In genomic region chr1:155933591-155934096, GRCh38 we compare ENCODE assay signal across 8 cellular contexts. TPM values are rescaled to one million over a fixed set of nuclear protein-coding genes. Genes with fewer than 3 reads are reported as not detected.
A peak's percentile ranks its signal among the peaks of the same experiment; 100 is the strongest.
DNase-seq lines count a peak whose midpoint lies in the region; TF ChIP-seq lines count a peak whose summit lies in the region.

No MANE protein-coding gene starts in this region.

- CTCF ChIA-PET in CD8-positive, alpha-beta memory T cell (lab: Charles Lee): interaction anchor here (0.6 to 2.4 kb wide), 8 partner anchors 11 to 395 kb away, joined by 3 to 19 read pairs (median 5); no protein-coding TSS in a partner anchor

- H4K20me1 ChIP-seq in osteoblast (ENCODE audit: insufficient read depth, low read length): peaks cover 24% of the 10 kb centered on the region

- peak in 1 of 5 donors; percentile 15 for DNase-seq in CD8-positive, alpha-beta memory T cell
- DNase-seq in LNCaP clone FGC (ENCODE audit: low read depth) (no peak), epithelial cell of esophagus (ENCODE audit: low read depth) (no peak), osteoblast (ENCODE audit: insufficient read length, low spot score, missing footprints) (peak; percentile 74), germinal center (ENCODE audit: low spot score) (no peak), CD14-positive monocyte (ENCODE audit: low spot score) (no peak), GM03348 (ENCODE audit: low spot score) (no peak)
- no peak for DNase-seq in activated CD4-positive, alpha-beta T cell treated with anti-CD3 and anti-CD28 coated beads, Interleukin-2, amount 50 U/mL, for 4 hours

- H3K27me3 Mint-ChIP-seq in CD8-positive, alpha-beta memory T cell: no peaks in the 10 kb centered on the region
- peaks cover 0 to 2% (median 0%) of the 10 kb centered on the region in 3 donors for H3K27me3 Mint-ChIP-seq in CD14-positive monocyte (ENCODE audit: low read depth in 3 of 3)

- H3K9me3 ChIP-seq in CD8-positive, alpha-beta memory T cell (ENCODE audit: low read length): no peaks in the 10 kb centered on the region
- no peaks in the 10 kb centered on the region for H3K9me3 ChIP-seq in osteoblast (ENCODE audit: low read depth, low read length)

- peaks cover 42% of the 10 kb centered on the region for H3K4me1 ChIP-seq in CD8-positive, alpha-beta memory T cell (ENCODE audit: insufficient read depth, low read length)
- peaks cover 32% of the 10 kb centered on the region for H3K4me1 ChIP-seq in osteoblast (ENCODE audit: insufficient read depth, low read length)

- H3K27me3 ChIP-seq in CD8-positive, alpha-beta memory T cell (ENCODE audit: insufficient read depth, low read length, poor library complexity, severe bottlenecking): no peaks in the 10 kb centered on the region
- no peaks in the 10 kb centered on the region for H3K27me3 ChIP-seq in osteoblast (ENCODE audit: insufficient read depth, low read length)

- peaks cover 14 to 35% (median 15%) of the 10 kb centered on the region in 3 donors for H3K4me1 Mint-ChIP-seq in CD8-positive, alpha-beta memory T cell
- H3K4me1 Mint-ChIP-seq in CD14-positive monocyte: peaks cover 25% of the 10 kb centered on the region

- peak overlapping the region; percentile 97 for H3K27ac ChIP-seq in CD8-positive, alpha-beta memory T cell (ENCODE audit: low read depth, low read length)
- H3K27ac ChIP-seq in osteoblast (ENCODE audit: low read depth, low read length): peak overlapping the region; percentile 98

- peak overlapping the region; percentile 90 for H2AFZ ChIP-seq in osteoblast (ENCODE audit: low read length)

- H3K36me3 Mint-ChIP-seq in CD8-positive, alpha-beta memory T cell: peaks cover 0 to 35% (median 5%) of the 10 kb centered on the region in 3 donors
- H3K36me3 Mint-ChIP-seq in CD14-positive monocyte: peaks cover 33 to 43% of the 10 kb centered on the region in 2 donors

- POLR2A ChIA-PET in CD8-positive, alpha-beta memory T cell (lab: Charles Lee): interaction anchor here (0.6 to 2.5 kb wide), 6 partner anchors 13 to 349 kb away, joined by 3 to 26 read pairs (median 6); partner anchors contain the start of genes ARHGEF2 and SMG5

- H3K4me3 ChIP-seq in CD8-positive, alpha-beta memory T cell (ENCODE audit: low read length): peak overlapping the region; percentile 96
- peak overlapping the region; percentile 90 for H3K4me3 ChIP-seq in LNCaP clone FGC (ENCODE audit: low read depth, low read length)
- peak overlapping the region; percentile 99 for H3K4me3 ChIP-seq in epithelial cell of esophagus (ENCODE audit: low read length)
- peak overlapping the region; percentile 99 for H3K4me3 ChIP-seq in osteoblast (ENCODE audit: insufficient read depth, low read length)

- peak overlapping the region in 1 of 8 donors; percentile 61 for H3K27ac Mint-ChIP-seq in CD8-positive, alpha-beta memory T cell
- H3K27ac Mint-ChIP-seq in CD14-positive monocyte: no peak overlapping the region

- peaks cover 52% of the 10 kb centered on the region for H3K79me2 ChIP-seq in osteoblast (ENCODE audit: insufficient read depth, low read length)

- no peak for TF ChIP-seq CTCF in LNCaP clone FGC (IDR thresholded peaks at IDR 0.05; ENCODE audit: control insufficient read depth, extremely low read depth, insufficient read depth)
- TF ChIP-seq CTCF in epithelial cell of esophagus (IDR thresholded peaks at IDR 0.05; ENCODE audit: insufficient read depth, low read depth, low read length, missing control alignments): no peak
- no peak for TF ChIP-seq CTCF in osteoblast (IDR thresholded peaks at IDR 0.05; ENCODE audit: extremely low read depth, low read depth, low read length)
- no peak for TF ChIP-seq CTCF in CD14-positive monocyte (IDR thresholded peaks at IDR 0.05)

- no peak overlapping the region for H3K4me3 Mint-ChIP-seq in CD8-positive, alpha-beta memory T cell
- no peak overlapping the region for H3K4me3 Mint-ChIP-seq in CD14-positive monocyte

- peaks cover 36% of the 10 kb centered on the region for H3K36me3 ChIP-seq in CD8-positive, alpha-beta memory T cell (ENCODE audit: insufficient read depth, low read length)
- H3K36me3 ChIP-seq in osteoblast (ENCODE audit: insufficient read depth, low read length): peaks cover 43% of the 10 kb centered on the region

- intact Hi-C loops in CD14-positive monocyte (cut with micrococcal nuclease): loop anchor here (1.0 to 5.0 kb wide), 4 partner anchors 22 to 134 kb away; partner anchors contain the start of genes LAMTOR2 (in 2 of the 2), RIT1 (in 1 of the 2) and UBQLN4 (in 1 of the 2)

- peak overlapping the region; percentile 83 for H3K4me2 ChIP-seq in osteoblast (ENCODE audit: insufficient read depth, low read length)

- no peaks in the 10 kb centered on the region for H3K9me3 Mint-ChIP-seq in CD8-positive, alpha-beta memory T cell
- no peaks in the 10 kb centered on the region for H3K9me3 Mint-ChIP-seq in CD14-positive monocyte

RNA-seq across cellular contexts. Expression of gene KHDC4, which starts 0.6 kb away (rescaled TPM):
- total RNA-seq in CD8-positive, alpha-beta memory T cell: 10 to 100 TPM; 58.8 to 61.2 TPM
- 8.2 TPM for polyA plus RNA-seq in CD8-positive, alpha-beta memory T cell
- 32.7 and 37.3 TPM in 2 replicates for total RNA-seq in osteoblast
- polyA plus RNA-seq in CD14-positive monocyte: 1 to 10 TPM; 3.4 to 3.5 TPM

RNA-seq across cellular contexts. Expression of gene RXFP4, which starts 7.8 kb away (rescaled TPM):
- not detected for total RNA-seq in CD8-positive, alpha-beta memory T cell
- polyA plus RNA-seq in CD8-positive, alpha-beta memory T cell: 0.29 TPM
- not detected in 2 replicates for total RNA-seq in osteoblast
- not detected for polyA plus RNA-seq in CD14-positive monocyte

RNA-seq across cellular contexts. Expression of gene RIT1, which starts 22.5 kb away (rescaled TPM):
- 10 to 100 TPM; 13.7 to 16.9 TPM for total RNA-seq in CD8-positive, alpha-beta memory T cell
- polyA plus RNA-seq in CD8-positive, alpha-beta memory T cell: 17.7 TPM
- total RNA-seq in osteoblast: 36.9 and 39.5 TPM in 2 replicates
- polyA plus RNA-seq in CD14-positive monocyte: 10 to 100 TPM; 57.2 to 69.6 TPM

RNA-seq across cellular contexts. Expression of gene ARHGEF2, which starts 44.7 kb away (rescaled TPM):
- total RNA-seq in CD8-positive, alpha-beta memory T cell: 100 to 1,000 TPM; 168 to 176 TPM
- polyA plus RNA-seq in CD8-positive, alpha-beta memory T cell: 18.8 TPM
- total RNA-seq in osteoblast: 166 and 183 TPM in 2 replicates
- polyA plus RNA-seq in CD14-positive monocyte: 10 to 100 TPM; 15.4 to 18.6 TPM
